In the genomic region with DNA sequence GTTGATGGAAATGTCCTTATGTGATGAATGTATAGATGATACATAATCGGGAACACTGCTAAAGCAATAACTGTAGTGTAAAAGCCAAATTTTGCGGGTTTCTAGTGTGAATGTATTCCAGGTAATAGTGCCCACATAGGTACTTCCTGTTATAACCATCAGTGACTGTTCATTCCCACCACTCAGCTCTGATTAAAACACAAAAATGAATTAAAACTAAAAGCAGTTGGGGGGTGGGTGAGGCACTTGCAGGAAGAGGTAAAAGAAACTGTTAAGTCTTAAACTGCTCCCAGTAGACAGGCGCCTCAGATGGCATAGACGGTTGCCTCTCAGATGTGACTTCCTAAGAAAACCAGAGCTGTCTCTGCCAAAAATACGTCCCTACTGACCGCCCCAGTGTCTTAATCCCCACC, we compare ENCODE assay signal across 8 cellular contexts. TPM values are rescaled to one million over a fixed set of nuclear protein-coding genes. Genes with fewer than 3 reads are reported as not detected.
DNase-seq lines count a peak whose midpoint lies in the region; ATAC-seq and TF ChIP-seq lines count a peak whose summit lies in the region.
"Had no signal": no experiment of that assay in that cellular context is flagged by ENCODE, and none has a peak within 500 bp of the region (broad histone marks: within the 10 kb centered on the region; RNA-seq: fewer than 3 reads in every experiment).

No MANE protein-coding gene starts in this region.

- no peak overlapping the region for H3K9ac ChIP-seq in fibroblast of lung (ENCODE audit: insufficient read depth, low read length)

- TF ChIP-seq CTCF in HL-60 (IDR thresholded peaks at IDR 0.05; ENCODE audit: insufficient read depth, low read length) (no peak), VCaP (conservative IDR thresholded peaks at IDR 0.05) (no peak), fibroblast of lung (conservative IDR thresholded peaks at IDR 0.05 in 1 of 2, IDR thresholded peaks at IDR 0.05 in 1 of 2; ENCODE audit: low read depth in 1 of 2, low read length in 2 of 2) (no peak)

- peaks cover 10% of the 10 kb centered on the region for H3K4me1 ChIP-seq in fibroblast of lung (ENCODE audit: control insufficient read depth, extremely low read depth, insufficient read depth, low read length)

- no peaks in the 10 kb centered on the region for H3K9me3 ChIP-seq in fibroblast of lung (ENCODE audit: control insufficient read depth, insufficient read depth, low read depth, low read length)

- intact Hi-C loops in posterior vena cava (cut with DNase I), result no loop called here

- H3K4me3 ChIP-seq in HL-60 (replicated peaks; ENCODE audit: insufficient read depth, low read length), result no peak overlapping the region
- H3K4me3 ChIP-seq in fibroblast of lung (replicated peaks in 1 of 4; ENCODE audit: control extremely low read depth in 1 of 4, insufficient read depth in 1 of 4, low read depth in 3 of 4, low read length in 4 of 4), result peak overlapping the region in 3 of 4 experiments; percentile 63 to 72 (median 70)

- H3K4me2 ChIP-seq in fibroblast of lung (ENCODE audit: extremely low read depth, insufficient read depth, low read length), result peak overlapping the region; percentile 89

- peak overlapping the region; percentile 83 for H3K27ac ChIP-seq in HL-60 (replicated peaks)
- H3K27ac ChIP-seq in VCaP, result peak overlapping the region; percentile 99
- H3K27ac ChIP-seq in fibroblast of lung (ENCODE audit: insufficient read depth, low read length), result peak overlapping the region; percentile 85

- H3K79me2 ChIP-seq in fibroblast of lung (ENCODE audit: control insufficient read depth, insufficient read depth, low read length), result no peaks in the 10 kb centered on the region

- DNase-seq in HL-60 (ENCODE audit: low read depth in 1 of 2, low spot score in 1 of 2) (peak in 1 of 2 experiments; percentile 47), fibroblast of lung (ENCODE audit: low read depth in 2 of 2) (no peak), HuH-7.5 (ENCODE audit: low spot score) (no peak), posterior vena cava (ENCODE audit: low spot score) (no peak)
- peak; percentile 22 for DNase-seq in stimulated activated CD4-positive, alpha-beta T cell treated with anti-CD3 and anti-CD28 coated beads, Interleukin-4, amount 100 ng/mL, for 24 hours
- DNase-seq: left colon had no signal

- H4K20me1 ChIP-seq in fibroblast of lung (ENCODE audit: control insufficient read depth, extremely low read depth, insufficient read depth, low read length), result no peaks in the 10 kb centered on the region

- H2AFZ ChIP-seq in fibroblast of lung (ENCODE audit: low read length), result no peak overlapping the region

- H3K27me3 ChIP-seq in HL-60 (ENCODE audit: insufficient read depth, poor library complexity, severe bottlenecking) (no peaks in the 10 kb centered on the region), fibroblast of lung (ENCODE audit: control insufficient read depth, insufficient read depth, low read length) (no peaks in the 10 kb centered on the region)

- ATAC-seq in HG03354 (IDR thresholded peaks at IDR 0.05; ENCODE audit: poor library complexity, severe bottlenecking, unreplicated experiment), result no peak

- no peaks in the 10 kb centered on the region for H3K36me3 ChIP-seq in fibroblast of lung (ENCODE audit: control insufficient read depth, insufficient read depth, low read length)

RNA-seq across cellular contexts. Expression of a gene that starts 0.9 kb away (rescaled TPM):
- total RNA-seq in fibroblast of lung (17.5 and 21.6 TPM in 2 replicates), posterior vena cava (10 to 100 TPM in 1 of 2 donors, 1 to 10 TPM in 1; 6.9 to 18.1 TPM)
- 9.5 and 18.8 TPM in 2 replicates for polyA plus RNA-seq in fibroblast of lung
- polyA plus RNA-seq in fibroblast of lung (2012), result 11.0 and 18.4 TPM in 2 replicates
- not detected in 2 replicates for polyA minus RNA-seq in fibroblast of lung (ENCODE audit: low replicate concordance)
